In the genomic region with DNA sequence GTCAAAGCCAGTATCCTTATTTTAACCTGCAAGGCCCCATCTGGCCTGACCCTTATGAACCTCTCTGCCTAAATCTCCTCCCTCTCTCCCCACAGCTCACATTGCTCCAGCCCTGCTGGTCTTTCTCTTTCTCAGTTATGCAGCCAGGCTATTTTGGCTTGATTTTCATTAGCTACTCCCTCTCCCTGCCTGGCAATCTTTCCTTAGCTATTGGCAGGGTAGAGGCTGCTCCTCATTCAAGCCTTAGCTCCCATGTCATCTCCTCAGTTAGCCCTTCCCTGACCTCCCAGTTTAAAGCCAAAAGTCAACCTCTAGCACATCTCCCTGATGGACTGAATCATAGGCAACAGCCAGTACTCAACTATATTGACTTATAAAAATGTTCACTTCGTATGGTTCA, we compare ENCODE assay signal across 17 cellular contexts.
A peak's percentile ranks its signal among the peaks of the same experiment; 100 is the strongest.
DNase-seq lines count a peak whose midpoint lies in the region; ATAC-seq and TF ChIP-seq lines count a peak whose summit lies in the region.
"Had no signal": no experiment of that assay in that cellular context is flagged by ENCODE, and none has a peak within 500 bp of the region (broad histone marks: within the 10 kb centered on the region; RNA-seq: fewer than 3 reads in every experiment).

No MANE protein-coding gene starts in this region.

- intact Hi-C loops in ascending aorta (cut with DNase I), result no loop called here

- H3K27me3 ChIP-seq in ascending aorta (no peaks in the 10 kb centered on the region), gastroesophageal sphincter (no peaks in the 10 kb centered on the region), muscle layer of colon (ENCODE audit: control insufficient read depth in 1 of 2, insufficient read depth in 2 of 2, low read length in 2 of 2) (no peaks in the 10 kb centered on the region), upper lobe of left lung (no peaks in the 10 kb centered on the region)
- H3K27me3 ChIP-seq: BLaER1, brain microvascular endothelial cell had no signal

- TF ChIP-seq EP300 in gastroesophageal sphincter (IDR thresholded peaks at IDR 0.05) (no peak), upper lobe of left lung (IDR thresholded peaks at IDR 0.05) (no peak)

- peaks cover 12 to 48% of the 10 kb centered on the region in 2 donors for H3K4me1 ChIP-seq in ascending aorta
- H3K4me1 ChIP-seq in gastroesophageal sphincter, result peaks cover 7 to 85% (median 9%) of the 10 kb centered on the region in 3 donors
- peaks cover 38% of the 10 kb centered on the region for H3K4me1 ChIP-seq in muscle layer of colon (ENCODE audit: insufficient read depth, low read length)
- peaks cover 0 to 12% (median 9%) of the 10 kb centered on the region in 4 donors for H3K4me1 ChIP-seq in upper lobe of left lung
- H3K4me1 ChIP-seq: BLaER1 had no signal

- DNase-seq in ascending aorta (ENCODE audit: low spot score in 2 of 2) (peak in 1 of 2 donors; percentile 79), upper lobe of left lung (no peak), Kasumi-1 (lab: John Stamatoyannopoulos, UW) (no peak), GM13977 (ENCODE audit: low spot score) (no peak)
- DNase-seq: activated CD8-positive, alpha-beta T cell treated with anti-CD3 and anti-CD28 coated beads for 36 hours; activated T-cell treated with anti-CD3 and anti-CD28 coated beads, Interleukin-2, amount 50 U/mL, for 48 hours; brain microvascular endothelial cell; KG1; NCI-H1417; SIG-M5; WERI-Rb-1 had no signal

- H3K9ac ChIP-seq in muscle layer of colon (ENCODE audit: low read length), result no peak overlapping the region
- H3K9ac ChIP-seq: BLaER1 had no signal

- peak overlapping the region; percentile 71 to 93 for H3K27ac ChIP-seq in ascending aorta
- peak overlapping the region; percentile 61 to 92 (median 78) for H3K27ac ChIP-seq in gastroesophageal sphincter
- H3K27ac ChIP-seq in muscle layer of colon (ENCODE audit: low read depth, low read length), result peak overlapping the region; percentile 27
- peak overlapping the region in 2 of 4 donors; percentile 28 to 32 for H3K27ac ChIP-seq in upper lobe of left lung
- H3K27ac ChIP-seq: BLaER1, brain microvascular endothelial cell, epithelial cell of prostate, WERI-Rb-1 had no signal

- H3K9me3 ChIP-seq in ascending aorta, result no peaks in the 10 kb centered on the region
- no peaks in the 10 kb centered on the region for H3K9me3 ChIP-seq in gastroesophageal sphincter
- no peaks in the 10 kb centered on the region for H3K9me3 ChIP-seq in muscle layer of colon (ENCODE audit: low read length)
- no peaks in the 10 kb centered on the region for H3K9me3 ChIP-seq in upper lobe of left lung
- H3K9me3 ChIP-seq: BLaER1 had no signal

- WGBS in gastroesophageal sphincter (ENCODE audit: low coverage in 1 of 2), 2 donors, result 11 to 35% methylated on average over 1 of the region's 1 CpG
- 64% methylated on average over 1 of the region's 1 CpG for WGBS in upper lobe of left lung, 2 donors

- no peak for TF ChIP-seq CTCF in ascending aorta (IDR thresholded peaks at IDR 0.05)
- TF ChIP-seq CTCF in gastroesophageal sphincter (IDR thresholded peaks at IDR 0.05), result no peak
- no peak for TF ChIP-seq CTCF in upper lobe of left lung (IDR thresholded peaks at IDR 0.05)
- TF ChIP-seq CTCF in GM13977 (IDR thresholded peaks at IDR 0.05; ENCODE audit: extremely low read depth, insufficient read depth, missing control alignments), result no peak

- no peak overlapping the region for H3K4me3 ChIP-seq in ascending aorta
- no peak overlapping the region for H3K4me3 ChIP-seq in gastroesophageal sphincter
- no peak overlapping the region for H3K4me3 ChIP-seq in muscle layer of colon (ENCODE audit: low read depth in 1 of 2, low read length in 2 of 2)
- no peak overlapping the region for H3K4me3 ChIP-seq in upper lobe of left lung
- H3K4me3 ChIP-seq: BLaER1 had no signal

- no peaks in the 10 kb centered on the region for H3K36me3 ChIP-seq in ascending aorta
- no peaks in the 10 kb centered on the region for H3K36me3 ChIP-seq in gastroesophageal sphincter
- no peaks in the 10 kb centered on the region for H3K36me3 ChIP-seq in muscle layer of colon (ENCODE audit: insufficient read depth, low read length)
- H3K36me3 ChIP-seq in upper lobe of left lung, result no peaks in the 10 kb centered on the region
- H3K36me3 ChIP-seq: BLaER1, brain microvascular endothelial cell, WERI-Rb-1 had no signal

- ATAC-seq in gastroesophageal sphincter (peak; percentile 77), upper lobe of left lung (ENCODE audit: low FRiP score in 2 of 2) (peak; percentile 37 to 86), GM19467 (IDR thresholded peaks at IDR 0.05; ENCODE audit: unreplicated experiment) (no peak), GM21619 (IDR thresholded peaks at IDR 0.05; ENCODE audit: unreplicated experiment) (no peak)
- ATAC-seq: activated CD8-positive, alpha-beta T cell treated with anti-CD3 and anti-CD28 coated beads for 36 hours had no signal

- TF ChIP-seq POLR2A in gastroesophageal sphincter (IDR thresholded peaks at IDR 0.05) (no peak), upper lobe of left lung (IDR thresholded peaks at IDR 0.05) (no peak)

- in situ Hi-C loops in GM13977 (cut with MboI; ENCODE audit: low pct_unique_long_range_greater_than_20kb, low sequenced_read_pairs, unreplicated experiment), result no loop called here

Comparison
In these comparisons a context has a peak if more than half of its experiments do, and no peak if none do; other contexts are left out.
1. ATAC-seq: peak in gastroesophageal sphincter (single experiment) and upper lobe of left lung (2 of 2); none in GM19467 (single experiment) and GM21619 (single experiment).